Comparison of ENCODE assay signal across 1 cellular context in the genomic region with DNA sequence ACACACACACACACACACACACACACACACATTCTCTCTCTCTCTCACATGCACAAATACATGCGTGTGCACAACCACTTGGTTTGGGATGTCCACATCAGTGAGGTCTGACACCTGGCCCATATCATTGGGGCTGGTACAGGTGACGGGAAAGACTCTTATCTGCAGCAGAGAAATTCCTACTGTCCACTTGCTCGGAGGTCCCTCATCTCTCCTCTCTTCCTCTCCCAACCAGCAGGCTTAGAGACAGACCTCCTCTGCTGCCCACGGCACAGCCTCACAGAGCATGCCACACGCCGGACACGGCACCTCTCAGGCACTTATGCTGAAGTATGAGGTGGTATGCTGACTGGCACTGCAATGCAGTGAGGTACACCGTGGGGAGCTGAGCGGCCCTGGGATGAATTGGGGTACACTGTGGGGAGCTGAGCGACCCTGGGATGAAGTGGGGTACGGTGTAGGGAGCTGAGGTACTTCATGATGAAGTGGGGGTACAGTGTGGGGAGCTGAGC.
TF ChIP-seq lines count a peak whose summit lies in the region.

No MANE protein-coding gene starts in this region.

TF ChIP-seq in HCT116, 20 proteins besides CTCF, POLR2A, EP300 and RAD21:
- TF ChIP-seq TCF7L2 (IDR thresholded peaks at IDR 0.05; ENCODE audit: borderline replicate concordance, extremely low read depth, insufficient read depth, insufficient read length) (no peak), EZH2phosphoT487 (IDR thresholded peaks at IDR 0.05; ENCODE audit: borderline replicate concordance) (no peak), CEBPB (IDR thresholded peaks at IDR 0.05; ENCODE audit: low read depth) (no peak), CBX3 (IDR thresholded peaks at IDR 0.05; ENCODE audit: low read depth) (no peak)
